Comparison of ENCODE assay signal across 12 cellular contexts in genomic region chr2:55875434-55876135, GRCh38. TPM values are rescaled to one million over a fixed set of nuclear protein-coding genes. Genes with fewer than 3 reads are reported as not detected.
A peak's percentile ranks its signal among the peaks of the same experiment; 100 is the strongest.
DNase-seq lines count a peak whose midpoint lies in the region; ATAC-seq lines count a peak whose summit lies in the region.
"Had no signal": no experiment of that assay in that cellular context is flagged by ENCODE, and none has a peak within 500 bp of the region (broad histone marks: within the 10 kb centered on the region; RNA-seq: fewer than 3 reads in every experiment).

No MANE protein-coding gene starts in this region.

- H3K18ac ChIP-seq in mesenchymal stem cell (ENCODE audit: low read depth in 1 of 2, low read length in 2 of 2): no peak overlapping the region

- H4K91ac ChIP-seq in mesenchymal stem cell (ENCODE audit: low read length): no peak overlapping the region

- H3K9me3 ChIP-seq in mesenchymal stem cell (ENCODE audit: control insufficient read depth, low read length) (no peaks in the 10 kb centered on the region), Karpas-422 (ENCODE audit: low read length) (no peaks in the 10 kb centered on the region)

- H4K20me1 ChIP-seq in Karpas-422 (ENCODE audit: insufficient read depth, low read depth, low read length): no peaks in the 10 kb centered on the region

- ATAC-seq in GM18909 (IDR thresholded peaks at IDR 0.05; ENCODE audit: poor library complexity, unreplicated experiment): peak; percentile 64
- ATAC-seq in HG03039 (IDR thresholded peaks at IDR 0.05; ENCODE audit: unreplicated experiment): peak; percentile 53
- no peak for ATAC-seq in HG03139 (IDR thresholded peaks at IDR 0.05; ENCODE audit: unreplicated experiment)

- H2BK12ac ChIP-seq in mesenchymal stem cell (ENCODE audit: low read length in 2 of 2): no peak overlapping the region

- no peak overlapping the region for H3K4me2 ChIP-seq in mesenchymal stem cell (ENCODE audit: low read length, poor library complexity, severe bottlenecking)
- no peak overlapping the region for H3K4me2 ChIP-seq in Karpas-422 (ENCODE audit: low read depth, low read length, poor library complexity, severe bottlenecking)

- H2AFZ ChIP-seq in mesenchymal stem cell (ENCODE audit: low read depth, low read length) (no peak overlapping the region), Karpas-422 (ENCODE audit: low read length) (no peak overlapping the region)

- H3K27me3 ChIP-seq in mesenchymal stem cell (ENCODE audit: control insufficient read depth in 1 of 2, insufficient read depth in 1 of 2, low read length in 2 of 2) (no peaks in the 10 kb centered on the region), Karpas-422 (ENCODE audit: low read length) (no peaks in the 10 kb centered on the region)

- no peak overlapping the region for H3K23ac ChIP-seq in mesenchymal stem cell (ENCODE audit: low read length in 2 of 2)

- WGBS in mesenchymal stem cell: 66% methylated on average over 4 of the region's 4 CpGs

- H4K8ac ChIP-seq in mesenchymal stem cell (ENCODE audit: low read length): no peak overlapping the region

- H2BK5ac ChIP-seq in mesenchymal stem cell (ENCODE audit: low read depth, low read length, poor library complexity, severe bottlenecking): no peak overlapping the region

- no peak overlapping the region for H3K4me3 ChIP-seq in mesenchymal stem cell (ENCODE audit: insufficient read depth in 1 of 2, low read depth in 1 of 2, low read length in 2 of 2)
- no peak overlapping the region for H3K4me3 ChIP-seq in Karpas-422 (ENCODE audit: low read length)

- H2BK120ac ChIP-seq in mesenchymal stem cell (ENCODE audit: low read depth, low read length): no peak overlapping the region

- H3K9ac ChIP-seq in mesenchymal stem cell (ENCODE audit: low read length) (peak overlapping the region; percentile 43), Karpas-422 (ENCODE audit: low read length) (no peak overlapping the region)

- H3K27ac ChIP-seq in mesenchymal stem cell (ENCODE audit: low read length, poor library complexity, severe bottlenecking) (no peak overlapping the region), Karpas-422 (ENCODE audit: low read length) (no peak overlapping the region)

- peaks cover 4% of the 10 kb centered on the region for H3K4me1 ChIP-seq in mesenchymal stem cell (ENCODE audit: control insufficient read depth, insufficient read depth, low read depth, low read length)
- peaks cover 12% of the 10 kb centered on the region for H3K4me1 ChIP-seq in Karpas-422 (ENCODE audit: low read length)

- H3K9me2 ChIP-seq in Karpas-422 (replicated peaks; ENCODE audit: insufficient read depth, low read length): no peaks in the 10 kb centered on the region

- H3K4ac ChIP-seq in mesenchymal stem cell (ENCODE audit: low read depth in 1 of 2, low read length in 2 of 2): no peak overlapping the region

- DNase-seq in amniotic epithelial cell (ENCODE audit: low read depth) (peak; percentile 78), mesenchymal stem cell (peak; percentile 34), Karpas-422 (no peak), COR-L47 (lab: John Stamatoyannopoulos, UW) (no peak), globus pallidus (ENCODE audit: low spot score) (no peak)
- DNase-seq: activated B cell treated with CpG ODN at 0.5 μM for 24 hours; activated effector memory CD4-positive, alpha-beta T cell treated with Interleukin-2 at 50 U/mL for 16 hours; CD4-positive, alpha-beta memory T cell; NCI-H2081 had no signal

- no peak overlapping the region for H2AK5ac ChIP-seq in mesenchymal stem cell (ENCODE audit: low read length, severe bottlenecking)

- no peak overlapping the region for H3K14ac ChIP-seq in mesenchymal stem cell (ENCODE audit: low read length in 2 of 2)

- H3K36me3 ChIP-seq in mesenchymal stem cell (ENCODE audit: control insufficient read depth in 1 of 2, insufficient read depth in 2 of 2, low read depth in 1 of 2, low read length in 2 of 2): peaks cover 0 to 70% of the 10 kb centered on the region in 2 experiments
- no peaks in the 10 kb centered on the region for H3K36me3 ChIP-seq in Karpas-422 (ENCODE audit: insufficient read depth, low read length)

- H2BK15ac ChIP-seq in mesenchymal stem cell (ENCODE audit: low read depth, poor library complexity, severe bottlenecking): no peak overlapping the region

- H3K79me1 ChIP-seq in mesenchymal stem cell (replicated peaks; ENCODE audit: low read length, poor library complexity, severe bottlenecking): no peaks in the 10 kb centered on the region

- no peaks in the 10 kb centered on the region for H3K79me2 ChIP-seq in Karpas-422 (ENCODE audit: low read length)

RNA-seq across cellular contexts. Expression of gene EFEMP1, which starts 48.0 kb away (rescaled TPM):
- polyA plus RNA-seq in mesenchymal stem cell (2013, experiment 1 of 2): 351 TPM
- 352 TPM for polyA plus RNA-seq in mesenchymal stem cell (2013, experiment 2 of 2)
- 3.2 TPM in 1 of 2 replicates, not detected in the other for total RNA-seq in Karpas-422 (2014; rRNA removed; shearing (Covaris generic); ENCODE audit: low replicate concordance)
- total RNA-seq: activated B cell treated with CpG ODN at 0.5 μM for 24 hours; CD4-positive, alpha-beta memory T cell had no signal
- polyA plus RNA-seq: CD4-positive, alpha-beta memory T cell had no signal

Comparison
In these comparisons a context has a peak if more than half of its experiments do, and no peak if none do; other contexts are left out.
1. DNase-seq: peak in amniotic epithelial cell (single experiment) and mesenchymal stem cell (single experiment); none in Karpas-422 (single experiment), COR-L47 (single experiment) and globus pallidus (single experiment).